In genomic region chr3:84108442-84108971, GRCh38 we compare ENCODE assay signal across 12 cellular contexts.
DNase-seq lines count a peak whose midpoint lies in the region; ATAC-seq and TF ChIP-seq lines count a peak whose summit lies in the region.
"Had no signal": no experiment of that assay in that cellular context is flagged by ENCODE, and none has a peak within 500 bp of the region (broad histone marks: within the 10 kb centered on the region; RNA-seq: fewer than 3 reads in every experiment).

No MANE protein-coding gene starts in this region.

- 28 to 33% methylated on average over 2 to 3 of the region's 4 CpGs for WGBS in mesodermal cell (ENCODE audit: insufficient coverage in 2 of 2), 2 experiments

- H3K9me3 Mint-ChIP-seq in CD14-positive monocyte: peaks cover 0 to 13% (median 1%) of the 10 kb centered on the region in 7 donors

- no peaks in the 10 kb centered on the region for H3K27me3 Mint-ChIP-seq in CD14-positive monocyte (ENCODE audit: low read depth in 3 of 3)

- no peaks in the 10 kb centered on the region for H3K9me3 ChIP-seq in mesodermal cell (ENCODE audit: control insufficient read depth, low read length)
- H3K9me3 ChIP-seq: BLaER1 treated with 17β-estradiol and CSF1 and Interleukin-3, amounts not matched to agents 10 nM and 100 nM had no signal

- no peak overlapping the region for H3K4me3 ChIP-seq in cardiac fibroblast (replicated peaks in 1 of 2; ENCODE audit: low read depth in 2 of 2, low read length in 2 of 2)
- no peak overlapping the region for H3K4me3 ChIP-seq in mesodermal cell (ENCODE audit: extremely low read depth, insufficient read depth, low read length, poor library complexity, severe bottlenecking)
- H3K4me3 ChIP-seq: BLaER1 treated with 17β-estradiol and CSF1 and Interleukin-3, amounts not matched to agents 10 nM and 100 nM had no signal

- TF ChIP-seq CTCF in cardiac fibroblast (IDR thresholded peaks at IDR 0.05; ENCODE audit: low read depth, low read length) (no peak), CD14-positive monocyte (IDR thresholded peaks at IDR 0.05) (no peak)

- peak overlapping the region; percentile 68 for H3K27ac ChIP-seq in mesodermal cell (ENCODE audit: low read depth, low read length, severe bottlenecking)
- H3K27ac ChIP-seq: BLaER1 treated with 17β-estradiol and CSF1 and Interleukin-3, amounts not matched to agents 10 nM and 100 nM had no signal

- no peaks in the 10 kb centered on the region for H3K36me3 ChIP-seq in mesodermal cell (ENCODE audit: control insufficient read depth, insufficient read depth, low read length)
- H3K36me3 ChIP-seq: BLaER1 treated with 17β-estradiol and CSF1 and Interleukin-3, amounts not matched to agents 10 nM and 100 nM had no signal

- ATAC-seq in HG02852 (IDR thresholded peaks at IDR 0.05; ENCODE audit: unreplicated experiment) (no peak), left ventricle myocardium superior (no peak)

- DNase-seq in COLO829 (ENCODE audit: low spot score): peak; percentile 91
- peak; percentile 58 for DNase-seq in NCI-H69 (lab: John Stamatoyannopoulos, UW)
- peak; percentile 32 to 35 for DNase-seq in cardiac fibroblast (ENCODE audit: low read depth in 2 of 2)
- DNase-seq in activated T-cell treated with anti-CD3 and anti-CD28 coated beads, Interleukin-2, amount 50 U/mL, for 48 hours: no peak
- no peak for DNase-seq in left ventricle myocardium superior
- no peak for DNase-seq in CD14-positive monocyte (ENCODE audit: low spot score)
- DNase-seq: KG1, kidney, NCI-H748 treated with DMSO at 0.1 percent for 48 hours had no signal

- intact Hi-C loops in left ventricle myocardium superior (cut with micrococcal nuclease) (no loop called here), CD14-positive monocyte (cut with micrococcal nuclease) (no loop called here)

- no peaks in the 10 kb centered on the region for H3K36me3 Mint-ChIP-seq in CD14-positive monocyte

- no peak overlapping the region for H3K4me3 Mint-ChIP-seq in CD14-positive monocyte

- H3K4me1 ChIP-seq in mesodermal cell (ENCODE audit: control insufficient read depth, insufficient read depth, low read length, poor library complexity, severe bottlenecking): peaks cover 10% of the 10 kb centered on the region
- H3K4me1 ChIP-seq: BLaER1 treated with 17β-estradiol and CSF1 and Interleukin-3, amounts not matched to agents 10 nM and 100 nM had no signal

- H3K27ac Mint-ChIP-seq in CD14-positive monocyte: no peak overlapping the region

- H3K4me1 Mint-ChIP-seq in CD14-positive monocyte: no peaks in the 10 kb centered on the region

Comparison
In these comparisons a context has a peak if more than half of its experiments do, and no peak if none do; other contexts are left out.
1. DNase-seq: peak in COLO829 (single experiment), NCI-H69 (single experiment) and cardiac fibroblast (2 of 2); none in activated T-cell treated with anti-CD3 and anti-CD28 coated beads, Interleukin-2, amount 50 U/mL, for 48 hours (0 of 2), left ventricle myocardium superior (single experiment) and CD14-positive monocyte (single experiment).